In genomic region chrY:18966001-18966400, GRCh38 we compare ENCODE assay signal across 34 cellular contexts.
"Had no signal": no experiment of that assay in that cellular context is flagged by ENCODE, and none has a peak within 500 bp of the region (broad histone marks: within the 10 kb centered on the region; RNA-seq: fewer than 3 reads in every experiment).

No MANE protein-coding gene starts in this region.

- H3K36me3 ChIP-seq: adrenal gland, brain microvascular endothelial cell, breast epithelium, cardiac muscle cell had no signal

- H3K27me3 ChIP-seq: adrenal gland, body of pancreas, brain microvascular endothelial cell, breast epithelium, cardiac muscle cell had no signal

- DNase-seq: activated B cell treated with CpG ODN at 0.5 μM for 24 hours; activated CD4-positive, alpha-beta memory T cell treated with anti-CD3 and anti-CD28 coated beads for 36 hours; activated CD4-positive, alpha-beta T cell treated with anti-CD3 and anti-CD28 coated beads for 4 hours; activated CD4-positive, alpha-beta T cell treated with anti-CD3 and anti-CD28 coated beads, Interleukin-2, amount 10 ng/mL, durations not matched to agents 24 days and 14 days; activated CD4-positive, alpha-beta T cell treated with anti-CD3 and anti-CD28 coated beads, Interleukin-2, amount 50 U/mL, for 1 hour; activated CD4-positive, alpha-beta T cell treated with anti-CD3 and anti-CD28 coated beads, Interleukin-2, amount 50 U/mL, for 4 hours; activated CD4-positive, CD25-positive, alpha-beta regulatory T cell treated with anti-CD3 and anti-CD28 coated beads, Interleukin-2, amount 50 U/mL, for 72 hours; activated CD8-positive, alpha-beta memory T cell treated with anti-CD3 and anti-CD28 coated beads, Interleukin-2, amount 50 U/mL, for 4 hours; activated CD8-positive, alpha-beta T cell treated with anti-CD3 and anti-CD28 coated beads for 36 hours; activated effector memory CD4-positive, alpha-beta T cell treated with anti-CD3 and anti-CD28 coated beads, Interleukin-2, amount 50 U/mL, for 16 hours; activated gamma-delta T cell treated with Interleukin-2 at 50 U/mL for 16 hours; activated naive CD4-positive, alpha-beta T cell; activated naive CD4-positive, alpha-beta T cell treated with anti-CD3 and anti-CD28 coated beads for 36 hours; activated naive CD4-positive, alpha-beta T cell treated with anti-CD3 and anti-CD28 coated beads, Interleukin-2, amount 50 U/mL, for 16 hours; activated naive CD8-positive, alpha-beta T cell treated with anti-CD3 and anti-CD28 coated beads for 36 hours; activated T-cell treated with anti-CD3 and anti-CD28 coated beads for 4 hours; activated T-cell treated with anti-CD3 and anti-CD28 coated beads, Interleukin-2, amount 50 U/mL, for 1 hour; activated T-cell treated with anti-CD3 and anti-CD28 coated beads, Interleukin-2, amount 50 U/mL, for 4 hours; activated T-cell treated with anti-CD3 and anti-CD28 coated beads, Interleukin-2, amount 50 U/mL, for 72 hours; adrenal gland; amniotic stem cell; aorta; body of pancreas; brain microvascular endothelial cell; caudate nucleus; cerebellar nuclear complex; T-helper 1 cell; T-helper 2 cell; T-helper 9 cell had no signal

- H3K4me3 ChIP-seq: adrenal gland, body of pancreas, breast epithelium, cardiac muscle cell had no signal

- H3K4me1 ChIP-seq: adrenal gland, body of pancreas, breast epithelium had no signal

- ATAC-seq: activated CD8-positive, alpha-beta T cell treated with anti-CD3 and anti-CD28 coated beads for 36 hours; activated naive CD4-positive, alpha-beta T cell treated with anti-CD3 and anti-CD28 coated beads, Interleukin-2, amount 50 U/mL, for 72 hours; activated T-cell treated with anti-CD3 and anti-CD28 coated beads, Interleukin-2, amount 50 U/mL, for 4 hours; activated T-cell treated with anti-CD3 and anti-CD28 coated beads, Interleukin-2, amount 50 U/mL, for 72 hours; activated T-helper 17 cell treated with anti-CD3 and anti-CD28 coated beads, Interleukin-2, amount 50 U/mL, for 72 hours; body of pancreas had no signal

- H3K9me3 ChIP-seq: adrenal gland, body of pancreas, breast epithelium had no signal

- H3K27ac ChIP-seq: adrenal gland, body of pancreas, brain microvascular endothelial cell, breast epithelium, cardiac muscle cell, VCaP had no signal
